In genomic region chr5:146794326-146795029, GRCh38 we compare ENCODE assay signal across 15 cellular contexts.
DNase-seq lines count a peak whose midpoint lies in the region; ATAC-seq lines count a peak whose summit lies in the region.
"Had no signal": no experiment of that assay in that cellular context is flagged by ENCODE, and none has a peak within 500 bp of the region (broad histone marks: within the 10 kb centered on the region; RNA-seq: fewer than 3 reads in every experiment).

No MANE protein-coding gene starts in this region.

- peak; percentile 51 for ATAC-seq in activated CD4-positive, alpha-beta T cell treated with anti-CD3 and anti-CD28 coated beads for 36 hours
- ATAC-seq in central memory CD8-positive, alpha-beta T cell (replicated peaks; ENCODE audit: extremely low read depth, poor library complexity, severe bottlenecking): no peak
- ATAC-seq in stimulated activated naive B cell treated with anti-CD40 and anti-IgM and Interleukin-4, amounts not matched to agents 10 μg/mL and 1 μg/mL and 100 μg/mL, for 72 hours (replicated peaks): peak; percentile 85 to 88

- no peaks in the 10 kb centered on the region for H3K27me3 Mint-ChIP-seq in activated CD4-positive, alpha-beta T cell treated with anti-CD3 and anti-CD28 coated beads for 36 hours
- H3K27me3 Mint-ChIP-seq in central memory CD8-positive, alpha-beta T cell: no peaks in the 10 kb centered on the region
- H3K27me3 Mint-ChIP-seq in stimulated activated naive B cell treated with anti-CD40 and anti-IgM and Interleukin-4, amounts not matched to agents 10 μg/mL and 1 μg/mL and 100 μg/mL, for 72 hours: no peaks in the 10 kb centered on the region

- POLR2A ChIA-PET in activated CD4-positive, alpha-beta T cell treated with anti-CD3 and anti-CD28 coated beads for 36 hours (lab: Charles Lee): no interaction called here

- CTCF ChIA-PET in activated CD4-positive, alpha-beta T cell treated with anti-CD3 and anti-CD28 coated beads for 36 hours (lab: Charles Lee): interaction anchor here (0.9 kb wide), 1 partner anchor 9 kb away, joined by 3 read pairs; no protein-coding TSS in a partner anchor

- no peak overlapping the region for H3K27ac Mint-ChIP-seq in activated CD4-positive, alpha-beta T cell treated with anti-CD3 and anti-CD28 coated beads for 36 hours
- peak overlapping the region; percentile 22 for H3K27ac Mint-ChIP-seq in central memory CD8-positive, alpha-beta T cell (ENCODE audit: low read depth)
- no peak overlapping the region for H3K27ac Mint-ChIP-seq in stimulated activated naive B cell treated with anti-CD40 and anti-IgM and Interleukin-4, amounts not matched to agents 10 μg/mL and 1 μg/mL and 100 μg/mL, for 72 hours

- H3K9me3 Mint-ChIP-seq in activated CD4-positive, alpha-beta T cell treated with anti-CD3 and anti-CD28 coated beads for 36 hours (ENCODE audit: low read depth): no peaks in the 10 kb centered on the region
- no peaks in the 10 kb centered on the region for H3K9me3 Mint-ChIP-seq in central memory CD8-positive, alpha-beta T cell
- H3K9me3 Mint-ChIP-seq in stimulated activated naive B cell treated with anti-CD40 and anti-IgM and Interleukin-4, amounts not matched to agents 10 μg/mL and 1 μg/mL and 100 μg/mL, for 72 hours: no peaks in the 10 kb centered on the region

- no peak overlapping the region for H3K4me3 Mint-ChIP-seq in activated CD4-positive, alpha-beta T cell treated with anti-CD3 and anti-CD28 coated beads for 36 hours
- no peak overlapping the region for H3K4me3 Mint-ChIP-seq in central memory CD8-positive, alpha-beta T cell
- H3K4me3 Mint-ChIP-seq in stimulated activated naive B cell treated with anti-CD40 and anti-IgM and Interleukin-4, amounts not matched to agents 10 μg/mL and 1 μg/mL and 100 μg/mL, for 72 hours: no peak overlapping the region

- intact Hi-C loops in activated CD4-positive, alpha-beta T cell treated with anti-CD3 and anti-CD28 coated beads for 36 hours (cut with DNase I, micrococcal nuclease): no loop called here

- peaks cover 8% of the 10 kb centered on the region for H3K4me1 Mint-ChIP-seq in activated CD4-positive, alpha-beta T cell treated with anti-CD3 and anti-CD28 coated beads for 36 hours
- H3K4me1 Mint-ChIP-seq in central memory CD8-positive, alpha-beta T cell: peaks cover 82% of the 10 kb centered on the region
- no peaks in the 10 kb centered on the region for H3K4me1 Mint-ChIP-seq in stimulated activated naive B cell treated with anti-CD40 and anti-IgM and Interleukin-4, amounts not matched to agents 10 μg/mL and 1 μg/mL and 100 μg/mL, for 72 hours

- no peaks in the 10 kb centered on the region for H3K36me3 Mint-ChIP-seq in activated CD4-positive, alpha-beta T cell treated with anti-CD3 and anti-CD28 coated beads for 36 hours (ENCODE audit: low read depth)
- peaks cover 2% of the 10 kb centered on the region for H3K36me3 Mint-ChIP-seq in central memory CD8-positive, alpha-beta T cell (ENCODE audit: insufficient read depth)
- no peaks in the 10 kb centered on the region for H3K36me3 Mint-ChIP-seq in stimulated activated naive B cell treated with anti-CD40 and anti-IgM and Interleukin-4, amounts not matched to agents 10 μg/mL and 1 μg/mL and 100 μg/mL, for 72 hours

- DNase-seq in activated CD4-positive, alpha-beta T cell treated with anti-CD3 and anti-CD28 coated beads for 36 hours: no peak
- no peak for DNase-seq in activated CD4-positive, alpha-beta T cell treated with anti-CD3 and anti-CD28 coated beads for 1 hour
- DNase-seq in MV-4-11 (lab: John Stamatoyannopoulos, UW) (peak; percentile 93), HCEC 1CT (no peak), OCI-M1 (lab: John Stamatoyannopoulos, UW) (no peak), NCI-H345 treated with DMSO at 0.1 percent for 48 hours (lab: John Stamatoyannopoulos, UW; ENCODE audit: unreplicated experiment) (no peak)
- DNase-seq in central memory CD8-positive, alpha-beta T cell (ENCODE audit: low spot score in 2 of 2): no peak
- DNase-seq in stimulated activated naive B cell treated with anti-CD40 and anti-IgM and Interleukin-4, amounts not matched to agents 10 μg/mL and 1 μg/mL and 100 μg/mL, for 72 hours: no peak
- DNase-seq: activated T-cell treated with anti-CD3 and anti-CD28 coated beads for 4 hours, adrenal gland, dermis blood vessel endothelial cell, DMS 273 treated with DMSO at 0.1 percent for 48 hours, mammary epithelial cell, NCI-H1694 treated with DMSO at 0.1 percent for 48 hours, WERI-Rb-1 had no signal
